1 cellular context compared by ENCODE assay signal in the genomic region with DNA sequence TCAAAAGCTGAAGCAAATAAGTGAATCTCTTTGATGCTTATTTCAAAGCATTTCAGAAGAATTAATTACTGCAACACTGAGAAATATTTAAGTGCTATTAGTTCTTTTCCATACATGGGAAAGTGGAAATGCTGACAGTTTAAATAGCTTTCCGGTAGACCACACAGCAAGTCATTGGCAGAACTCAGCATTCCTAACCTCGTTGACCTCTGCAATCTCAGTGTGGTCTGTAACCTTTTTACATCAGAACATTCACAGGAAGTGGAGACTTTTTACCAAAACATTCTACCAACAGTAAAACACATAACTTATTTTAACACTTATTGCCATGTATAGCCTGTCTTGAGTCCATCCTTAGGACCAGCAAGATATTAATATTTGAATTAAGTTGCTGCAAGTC.
TF ChIP-seq lines count a peak whose summit lies in the region.

No MANE protein-coding gene starts in this region.

TF ChIP-seq in WTC11, 78 proteins besides CTCF, POLR2A, EP300 and RAD21 (continued from another document):
- no peak for TF ChIP-seq ARID4B (CRISPR knock-in tag; IDR thresholded peaks at IDR 0.05; ENCODE audit: borderline replicate concordance)
- TF ChIP-seq ATF6 (CRISPR knock-in tag; IDR thresholded peaks at IDR 0.05), result no peak
- no peak for TF ChIP-seq ETV6 (CRISPR knock-in tag; IDR thresholded peaks at IDR 0.05)
- no peak for TF ChIP-seq HMGXB4 (CRISPR knock-in tag; IDR thresholded peaks at IDR 0.05)
- TF ChIP-seq GABPB1 (CRISPR knock-in tag; IDR thresholded peaks at IDR 0.05), result no peak
- TF ChIP-seq RORB (CRISPR knock-in tag; IDR thresholded peaks at IDR 0.05), result no peak
TF ChIP-seq in WTC11: peak in this region for 0.
